ENCODE assay signal across 8 cellular contexts in the genomic region with DNA sequence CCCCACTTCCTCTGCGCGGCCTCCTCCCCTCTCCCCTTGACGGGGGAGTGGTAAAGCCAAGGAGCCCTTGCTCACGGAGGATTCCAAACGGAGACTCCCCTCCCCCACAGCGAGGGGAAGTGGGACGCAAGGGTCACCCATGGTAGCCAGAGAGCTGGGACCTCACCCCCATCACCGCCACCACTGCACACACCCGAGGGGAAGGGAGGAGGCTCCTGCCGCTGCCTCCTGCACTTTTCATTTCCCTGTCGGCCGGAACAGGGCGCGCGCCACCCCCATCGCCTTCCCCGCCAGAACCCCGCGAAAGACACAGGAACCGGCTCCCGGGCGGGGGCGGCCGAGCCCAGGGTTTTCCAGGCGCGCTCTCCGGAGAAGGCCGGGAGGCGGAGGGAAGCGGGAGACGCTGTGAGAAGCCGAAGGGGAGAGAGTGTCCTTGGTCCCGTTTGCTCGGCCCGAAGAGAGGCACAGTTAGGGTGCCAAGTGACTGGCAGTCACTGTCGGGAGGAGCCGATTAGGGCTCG. TPM values are rescaled to one million over a fixed set of nuclear protein-coding genes. Genes with fewer than 3 reads are reported as not detected.
DNase-seq lines count a peak whose midpoint lies in the region; ATAC-seq and TF ChIP-seq lines count a peak whose summit lies in the region.

No MANE protein-coding gene starts in this region.

- no peaks in the 10 kb centered on the region for H3K27me3 ChIP-seq in skeletal muscle tissue (ENCODE audit: control insufficient read depth in 3 of 3, insufficient read depth in 3 of 3, low read length in 3 of 3)

- H3K4me1 ChIP-seq in skeletal muscle tissue (ENCODE audit: control insufficient read depth in 3 of 3, insufficient read depth in 3 of 3, low read length in 3 of 3) = peaks cover 39 to 51% (median 46%) of the 10 kb centered on the region in 3 donors

- H3K27ac ChIP-seq in skeletal muscle tissue (ENCODE audit: low read depth, low read length) = peak overlapping the region; percentile 40

- peak; percentile 7 for DNase-seq in DMS 273 treated with DMSO at 0.1 percent for 48 hours (lab: John Stamatoyannopoulos, UW)
- peak; percentile 41 for DNase-seq in T follicular helper cell (ENCODE audit: low read depth)
- DNase-seq in iPS-NIHi11 (ENCODE audit: low spot score) = peak; percentile 44
- DNase-seq in NCI-H2029 treated with DMSO at 0.1 percent for 48 hours (lab: John Stamatoyannopoulos, UW) = no peak
- no peak for DNase-seq in NCI-H2081 treated with DMSO at 0.1 percent for 48 hours (lab: John Stamatoyannopoulos, UW)

- peaks cover 0 to 2% (median 0%) of the 10 kb centered on the region in 3 donors for H3K36me3 ChIP-seq in skeletal muscle tissue (ENCODE audit: control insufficient read depth in 3 of 3, insufficient read depth in 3 of 3, low read length in 3 of 3)

- H3K4me3 ChIP-seq in skeletal muscle tissue (ENCODE audit: low read length in 3 of 3) = peak overlapping the region; percentile 83 to 91 (median 85)

- H3K27ac Mint-ChIP-seq in brain = peak overlapping the region; percentile 60 to 95 (median 86)

- H3K9me3 Mint-ChIP-seq in brain = no peaks in the 10 kb centered on the region

- no peak for TF ChIP-seq CTCF in brain (conservative IDR thresholded peaks at IDR 0.05)

- H3K9me3 ChIP-seq in skeletal muscle tissue (ENCODE audit: control insufficient read depth in 3 of 3, low read length in 3 of 3) = no peaks in the 10 kb centered on the region

- peak overlapping the region; percentile 76 to 81 (median 77) for H3K9ac ChIP-seq in skeletal muscle tissue (ENCODE audit: low read depth in 1 of 3, low read length in 3 of 3)

- H3K4me3 Mint-ChIP-seq in brain = peak overlapping the region; percentile 87 to 96 (median 91)

- peaks cover 4% of the 10 kb centered on the region for H3K36me3 Mint-ChIP-seq in brain

- peaks cover 50% of the 10 kb centered on the region for H3K4me1 Mint-ChIP-seq in brain

- peak; percentile 1 for ATAC-seq in HG03139 (IDR thresholded peaks at IDR 0.05; ENCODE audit: unreplicated experiment)

- peaks cover 17% of the 10 kb centered on the region for H3K27me3 Mint-ChIP-seq in brain

RNA-seq across cellular contexts. Expression of gene CCND3, which starts 0.8 kb away (rescaled TPM):
- 87.1 TPM for polyA plus RNA-seq in brain (ENCODE audit: insufficient read depth, low read depth, low replicate concordance)
- total RNA-seq in skeletal muscle tissue = 21.9 TPM

RNA-seq across cellular contexts. Expression of gene BYSL, which starts 19.5 kb away (rescaled TPM):
- 24.3 TPM for polyA plus RNA-seq in brain (ENCODE audit: insufficient read depth, low read depth, low replicate concordance)
- total RNA-seq in skeletal muscle tissue = 21.9 TPM

RNA-seq across cellular contexts. Expression of gene MED20, which starts 19.9 kb away (rescaled TPM):
- 36.1 TPM for polyA plus RNA-seq in brain (ENCODE audit: insufficient read depth, low read depth, low replicate concordance)
- 17.2 TPM for total RNA-seq in skeletal muscle tissue

RNA-seq across cellular contexts. Expression of gene USP49, which starts 45.6 kb away (rescaled TPM):
- polyA plus RNA-seq in brain (ENCODE audit: insufficient read depth, low read depth, low replicate concordance) = 11.4 TPM
- 1.6 TPM for total RNA-seq in skeletal muscle tissue

Comparison
In these comparisons a context has a peak if more than half of its experiments do, and no peak if none do; other contexts are left out.
1. DNase-seq: peak in DMS 273 treated with DMSO at 0.1 percent for 48 hours (single experiment), T follicular helper cell (single experiment) and iPS-NIHi11 (single experiment); none in NCI-H2029 treated with DMSO at 0.1 percent for 48 hours (single experiment) and NCI-H2081 treated with DMSO at 0.1 percent for 48 hours (single experiment).